14 cellular contexts compared by ENCODE assay signal in genomic region chr10:14476641-14477407, GRCh38.
DNase-seq lines count a peak whose midpoint lies in the region; ATAC-seq, FAIRE-seq and TF ChIP-seq lines count a peak whose summit lies in the region.
"Had no signal": no experiment of that assay in that cellular context is flagged by ENCODE, and none has a peak within 500 bp of the region (broad histone marks: within the 10 kb centered on the region; RNA-seq: fewer than 3 reads in every experiment).

No MANE protein-coding gene starts in this region.

- no peak for TF ChIP-seq POLR2A in testis (IDR thresholded peaks at IDR 0.05)

- H3K14ac ChIP-seq in neuronal stem cell (ENCODE audit: low read length), result no peak overlapping the region

- WGBS in neuronal stem cell (ENCODE audit: extremely low coverage in 2 of 2, insufficient read length in 2 of 2, insufficient replicate concordance in 1 of 2), 2 donors, result no CpG with 5 or more reads among the region's 9 CpGs
- 87 to 91% methylated on average over 9 of the region's 9 CpGs for WGBS in testis, 2 donors

- no peak overlapping the region for H2BK5ac ChIP-seq in neuronal stem cell (ENCODE audit: low read length)

- H3K4me3 ChIP-seq in astrocyte (ENCODE audit: insufficient read depth, low read depth, low read length), result no peak overlapping the region
- H3K4me3 ChIP-seq in neuronal stem cell (ENCODE audit: low read length in 2 of 2), result no peak overlapping the region
- H3K4me3 ChIP-seq in testis, result no peak overlapping the region
- H3K4me3 ChIP-seq in coronary artery, result no peak overlapping the region
- H3K4me3 ChIP-seq: GM23338, lung, SK-N-MC had no signal

- no peaks in the 10 kb centered on the region for H4K20me1 ChIP-seq in astrocyte (ENCODE audit: insufficient read depth, low read length)

- H3K27ac Mint-ChIP-seq in astrocyte (ENCODE audit: unreplicated experiment), result peak overlapping the region; percentile 16
- H3K27ac Mint-ChIP-seq in activated naive CD8-positive, alpha-beta T cell treated with anti-CD3 and anti-CD28 coated beads, Interleukin-2, amount 50 U/mL, for 24 hours, result no peak overlapping the region
- H3K27ac Mint-ChIP-seq: activated naive CD4-positive, alpha-beta T cell treated with anti-CD3 and anti-CD28 coated beads, Interleukin-2, amount 10 ng/mL, durations not matched to agents 7 days and 5 days; GM23338 had no signal

- H4K91ac ChIP-seq in neuronal stem cell (ENCODE audit: low read depth, low read length, poor library complexity), result no peak overlapping the region

- no peak overlapping the region for H4K8ac ChIP-seq in neuronal stem cell (ENCODE audit: low read depth, low read length)

- no peaks in the 10 kb centered on the region for H3K9me3 ChIP-seq in astrocyte (ENCODE audit: insufficient read depth, low read depth, low read length)
- no peaks in the 10 kb centered on the region for H3K9me3 ChIP-seq in neuronal stem cell (replicated peaks in 1 of 2; ENCODE audit: control insufficient read depth in 2 of 2, insufficient read depth in 1 of 2, low read depth in 1 of 2, low read length in 2 of 2)
- no peaks in the 10 kb centered on the region for H3K9me3 ChIP-seq in testis
- H3K9me3 ChIP-seq: neutrophil had no signal

- H3K4me2 ChIP-seq in astrocyte (ENCODE audit: low read length), result peak overlapping the region; percentile 66
- no peak overlapping the region for H3K4me2 ChIP-seq in neuronal stem cell (ENCODE audit: insufficient read depth, low read length, poor library complexity, severe bottlenecking)
- H3K4me2 ChIP-seq: GM23338 had no signal

- no peak overlapping the region for H2BK120ac ChIP-seq in neuronal stem cell (ENCODE audit: low read depth, low read length)

- peak overlapping the region; percentile 64 for H3K9ac ChIP-seq in astrocyte (ENCODE audit: low read length)
- H3K9ac ChIP-seq in neuronal stem cell (ENCODE audit: low read depth, low read length, poor library complexity), result no peak overlapping the region

- peaks cover 3% of the 10 kb centered on the region for H3K27me3 Mint-ChIP-seq in astrocyte (ENCODE audit: low read depth, unreplicated experiment)
- peaks cover 17% of the 10 kb centered on the region for H3K27me3 Mint-ChIP-seq in activated naive CD8-positive, alpha-beta T cell treated with anti-CD3 and anti-CD28 coated beads, Interleukin-2, amount 50 U/mL, for 24 hours

- no peaks in the 10 kb centered on the region for H3K79me1 ChIP-seq in neuronal stem cell (ENCODE audit: low read depth, low read length)

- no peak overlapping the region for H2AK5ac ChIP-seq in neuronal stem cell (ENCODE audit: low read depth, low read length)

- peaks cover 26% of the 10 kb centered on the region for H3K4me1 Mint-ChIP-seq in astrocyte (ENCODE audit: low read depth, unreplicated experiment)
- no peaks in the 10 kb centered on the region for H3K4me1 Mint-ChIP-seq in activated naive CD8-positive, alpha-beta T cell treated with anti-CD3 and anti-CD28 coated beads, Interleukin-2, amount 50 U/mL, for 24 hours
- H3K4me1 Mint-ChIP-seq: activated naive CD4-positive, alpha-beta T cell treated with anti-CD3 and anti-CD28 coated beads, Interleukin-2, amount 10 ng/mL, durations not matched to agents 7 days and 5 days had no signal

- no peak overlapping the region for H3K18ac ChIP-seq in neuronal stem cell (ENCODE audit: low read length)

- H3K27ac ChIP-seq in astrocyte (ENCODE audit: low read depth, low read length), result peak overlapping the region; percentile 88
- H3K27ac ChIP-seq in neuronal stem cell (replicated peaks; ENCODE audit: low read length), result no peak overlapping the region
- H3K27ac ChIP-seq in testis, result no peak overlapping the region
- H3K27ac ChIP-seq in coronary artery, result no peak overlapping the region
- H3K27ac ChIP-seq: neutrophil, SK-N-MC had no signal

- peaks cover 2% of the 10 kb centered on the region for H3K36me3 Mint-ChIP-seq in astrocyte (ENCODE audit: low read depth, unreplicated experiment)
- H3K36me3 Mint-ChIP-seq in activated naive CD8-positive, alpha-beta T cell treated with anti-CD3 and anti-CD28 coated beads, Interleukin-2, amount 50 U/mL, for 24 hours (ENCODE audit: low read depth), result no peaks in the 10 kb centered on the region
- H3K36me3 Mint-ChIP-seq: activated naive CD4-positive, alpha-beta T cell treated with anti-CD3 and anti-CD28 coated beads, Interleukin-2, amount 10 ng/mL, durations not matched to agents 7 days and 5 days had no signal

- no peak for TF ChIP-seq CTCF in astrocyte (IDR thresholded peaks at IDR 0.05; ENCODE audit: insufficient read depth, low read depth, low read length)
- no peak for TF ChIP-seq CTCF in testis (IDR thresholded peaks at IDR 0.05)
- TF ChIP-seq CTCF in coronary artery (IDR thresholded peaks at IDR 0.05), result no peak

- intact Hi-C loops in testis (cut with DNase I; ENCODE audit: low total_unique reads), result no loop called here

- no peak overlapping the region for H2BK12ac ChIP-seq in neuronal stem cell (ENCODE audit: low read length)

- no peaks in the 10 kb centered on the region for H3K27me3 ChIP-seq in astrocyte (ENCODE audit: insufficient read depth, low read length)
- H3K27me3 ChIP-seq in neuronal stem cell (ENCODE audit: control insufficient read depth in 3 of 3, insufficient read depth in 3 of 3, low read depth in 1 of 3, low read length in 3 of 3), result no peaks in the 10 kb centered on the region
- no peaks in the 10 kb centered on the region for H3K27me3 ChIP-seq in testis

- DNase-seq in ACHN (peak; percentile 84), HS-27A (ENCODE audit: low read depth) (peak; percentile 88), astrocyte (ENCODE audit: low read depth) (peak; percentile 99), kidney glomerular epithelial cell (lab: John Stamatoyannopoulos, UW) (peak; percentile 69), neuronal stem cell (ENCODE audit: low spot score) (no peak), testis (no peak), coronary artery (ENCODE audit: low spot score) (no peak)
- no peak for DNase-seq in activated naive CD8-positive, alpha-beta T cell treated with anti-CD3 and anti-CD28 coated beads, Interleukin-2, amount 50 U/mL, for 24 hours
- DNase-seq: activated naive CD4-positive, alpha-beta T cell treated with anti-CD3 and anti-CD28 coated beads, Interleukin-2, amount 10 ng/mL, durations not matched to agents 7 days and 5 days; DMS53 had no signal

- peak; percentile 91 for FAIRE-seq in astrocyte (lab: Jason Lieb, UNC)

- no peaks in the 10 kb centered on the region for H3K79me2 ChIP-seq in astrocyte (ENCODE audit: insufficient read depth, low read length)

- peaks cover 4% of the 10 kb centered on the region for H3K9me3 Mint-ChIP-seq in astrocyte (ENCODE audit: unreplicated experiment)
- H3K9me3 Mint-ChIP-seq in activated naive CD8-positive, alpha-beta T cell treated with anti-CD3 and anti-CD28 coated beads, Interleukin-2, amount 50 U/mL, for 24 hours, result no peaks in the 10 kb centered on the region
- H3K9me3 Mint-ChIP-seq: activated naive CD4-positive, alpha-beta T cell treated with anti-CD3 and anti-CD28 coated beads, Interleukin-2, amount 10 ng/mL, durations not matched to agents 7 days and 5 days had no signal

- ATAC-seq in activated naive CD8-positive, alpha-beta T cell treated with anti-CD3 and anti-CD28 coated beads, Interleukin-2, amount 50 U/mL, for 24 hours, result no peak

- H3K4me1 ChIP-seq in astrocyte (ENCODE audit: insufficient read depth, low read length) (peaks cover 28% of the 10 kb centered on the region), neuronal stem cell (ENCODE audit: control insufficient read depth in 2 of 2, insufficient read depth in 1 of 2, low read depth in 1 of 2, low read length in 2 of 2) (peaks cover 0 to 3% of the 10 kb centered on the region in 2 donors), testis (no peaks in the 10 kb centered on the region)

- H2BK15ac ChIP-seq in neuronal stem cell (ENCODE audit: low read length), result no peak overlapping the region

- H3K4ac ChIP-seq in neuronal stem cell (ENCODE audit: low read length), result no peak overlapping the region

- H3K4me3 Mint-ChIP-seq in astrocyte (ENCODE audit: unreplicated experiment), result no peak overlapping the region
- H3K4me3 Mint-ChIP-seq in activated naive CD8-positive, alpha-beta T cell treated with anti-CD3 and anti-CD28 coated beads, Interleukin-2, amount 50 U/mL, for 24 hours, result no peak overlapping the region
- H3K4me3 Mint-ChIP-seq: activated naive CD4-positive, alpha-beta T cell treated with anti-CD3 and anti-CD28 coated beads, Interleukin-2, amount 10 ng/mL, durations not matched to agents 7 days and 5 days; GM23338 had no signal

- no peak overlapping the region for H3K23ac ChIP-seq in neuronal stem cell (ENCODE audit: low read depth, low read length, poor library complexity)

- H3K36me3 ChIP-seq in astrocyte (ENCODE audit: insufficient read depth, low read length) (no peaks in the 10 kb centered on the region), neuronal stem cell (replicated peaks in 1 of 2; ENCODE audit: control insufficient read depth in 2 of 2, insufficient read depth in 2 of 2, low read length in 2 of 2) (no peaks in the 10 kb centered on the region), testis (ENCODE audit: low read depth, missing control alignments) (no peaks in the 10 kb centered on the region)
- H3K36me3 ChIP-seq: neutrophil had no signal

- in situ Hi-C loops in ACHN (cut with HindIII; ENCODE audit: low pct_ligation_motif_present, low pct_unique_long_range_greater_than_20kb, low sequenced_read_pairs), result loop anchor here (25.0 kb wide), 1 partner anchor 290 kb away; no protein-coding TSS in a partner anchor

- H2AFZ ChIP-seq in astrocyte (ENCODE audit: low read depth, low read length) (peak overlapping the region; percentile 51), neuronal stem cell (ENCODE audit: low read length) (no peak overlapping the region)

Comparison
In these comparisons a context has a peak if more than half of its experiments do, and no peak if none do; other contexts are left out.
1. DNase-seq: peak in ACHN (single experiment), HS-27A (single experiment), astrocyte (single experiment) and kidney glomerular epithelial cell (single experiment); none in activated naive CD8-positive, alpha-beta T cell treated with anti-CD3 and anti-CD28 coated beads, Interleukin-2, amount 50 U/mL, for 24 hours (single experiment), neuronal stem cell (single experiment), testis (single experiment) and coronary artery (single experiment).